In the genomic region with DNA sequence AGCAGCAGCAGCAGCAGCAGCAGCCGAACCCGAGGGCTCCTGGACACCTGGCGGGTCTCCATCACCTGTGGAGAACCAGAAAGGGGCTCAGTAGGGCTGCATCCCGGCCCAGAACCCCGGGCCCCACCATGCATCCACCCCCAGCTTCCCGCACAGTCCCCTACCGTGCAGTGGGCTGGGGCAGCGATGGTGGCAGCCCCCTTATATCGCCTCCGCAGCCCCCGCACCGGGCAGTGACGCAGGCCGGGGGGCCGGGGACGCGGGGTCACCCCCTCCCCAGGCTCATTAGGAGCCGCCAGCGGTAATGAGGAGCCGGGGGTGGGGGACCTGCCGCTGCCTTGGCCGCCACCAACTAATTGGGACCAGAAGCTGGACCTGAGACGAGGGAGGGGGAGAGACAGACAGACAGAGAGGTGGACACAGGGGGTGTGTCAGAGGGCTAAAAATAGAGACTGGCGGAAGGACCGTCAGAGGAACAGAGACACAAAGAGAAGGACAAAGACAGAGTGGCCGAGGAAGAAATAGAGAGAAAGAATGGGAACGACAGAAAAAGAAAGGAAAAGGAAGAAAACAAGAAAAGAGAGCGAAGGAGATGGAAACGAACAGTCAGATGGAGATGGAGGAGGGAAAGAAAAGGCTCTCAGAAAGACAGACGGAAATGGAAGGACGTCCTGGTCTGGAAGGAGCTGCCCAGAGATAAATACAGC, we compare ENCODE assay signal across 1 cellular context.
TF ChIP-seq lines count a peak whose summit lies in the region.

A gene with protein sequence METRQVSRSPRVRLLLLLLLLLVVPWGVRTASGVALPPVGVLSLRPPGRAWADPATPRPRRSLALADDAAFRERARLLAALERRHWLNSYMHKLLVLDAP (minus strand): TSS at position 164 of the 707 bp plus-strand sequence. CDS start 102 bp downstream, at position 62.

TF ChIP-seq in SK-N-SH treated with all-trans-retinoic acid at 6 μM for 48 hours, 23 proteins besides CTCF, POLR2A, EP300 and RAD21 (continued from another document):
- TF ChIP-seq BACH2 (CRISPR knock-in tag; IDR thresholded peaks at IDR 0.05; ENCODE audit: borderline replicate concordance), result no peak
- TF ChIP-seq, protein P1, sequence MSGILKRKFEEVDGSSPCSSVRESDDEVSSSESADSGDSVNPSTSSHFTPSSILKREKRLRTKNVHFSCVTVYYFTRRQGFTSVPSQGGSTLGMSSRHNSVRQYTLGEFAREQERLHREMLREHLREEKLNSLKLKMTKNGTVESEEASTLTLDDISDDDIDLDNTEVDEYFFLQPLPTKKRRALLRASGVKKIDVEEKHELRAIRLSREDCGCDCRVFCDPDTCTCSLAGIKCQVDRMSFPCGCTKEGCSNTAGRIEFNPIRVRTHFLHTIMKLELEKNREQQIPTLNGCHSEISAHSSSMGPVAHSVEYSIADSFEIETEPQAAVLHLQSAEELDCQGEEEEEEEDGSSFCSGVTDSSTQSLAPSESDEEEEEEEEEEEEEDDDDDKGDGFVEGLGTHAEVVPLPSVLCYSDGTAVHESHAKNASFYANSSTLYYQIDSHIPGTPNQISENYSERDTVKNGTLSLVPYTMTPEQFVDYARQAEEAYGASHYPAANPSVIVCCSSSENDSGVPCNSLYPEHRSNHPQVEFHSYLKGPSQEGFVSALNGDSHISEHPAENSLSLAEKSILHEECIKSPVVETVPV (CRISPR knock-in tag; IDR thresholded peaks at IDR 0.05), result no peak
- TF ChIP-seq, protein P2, sequence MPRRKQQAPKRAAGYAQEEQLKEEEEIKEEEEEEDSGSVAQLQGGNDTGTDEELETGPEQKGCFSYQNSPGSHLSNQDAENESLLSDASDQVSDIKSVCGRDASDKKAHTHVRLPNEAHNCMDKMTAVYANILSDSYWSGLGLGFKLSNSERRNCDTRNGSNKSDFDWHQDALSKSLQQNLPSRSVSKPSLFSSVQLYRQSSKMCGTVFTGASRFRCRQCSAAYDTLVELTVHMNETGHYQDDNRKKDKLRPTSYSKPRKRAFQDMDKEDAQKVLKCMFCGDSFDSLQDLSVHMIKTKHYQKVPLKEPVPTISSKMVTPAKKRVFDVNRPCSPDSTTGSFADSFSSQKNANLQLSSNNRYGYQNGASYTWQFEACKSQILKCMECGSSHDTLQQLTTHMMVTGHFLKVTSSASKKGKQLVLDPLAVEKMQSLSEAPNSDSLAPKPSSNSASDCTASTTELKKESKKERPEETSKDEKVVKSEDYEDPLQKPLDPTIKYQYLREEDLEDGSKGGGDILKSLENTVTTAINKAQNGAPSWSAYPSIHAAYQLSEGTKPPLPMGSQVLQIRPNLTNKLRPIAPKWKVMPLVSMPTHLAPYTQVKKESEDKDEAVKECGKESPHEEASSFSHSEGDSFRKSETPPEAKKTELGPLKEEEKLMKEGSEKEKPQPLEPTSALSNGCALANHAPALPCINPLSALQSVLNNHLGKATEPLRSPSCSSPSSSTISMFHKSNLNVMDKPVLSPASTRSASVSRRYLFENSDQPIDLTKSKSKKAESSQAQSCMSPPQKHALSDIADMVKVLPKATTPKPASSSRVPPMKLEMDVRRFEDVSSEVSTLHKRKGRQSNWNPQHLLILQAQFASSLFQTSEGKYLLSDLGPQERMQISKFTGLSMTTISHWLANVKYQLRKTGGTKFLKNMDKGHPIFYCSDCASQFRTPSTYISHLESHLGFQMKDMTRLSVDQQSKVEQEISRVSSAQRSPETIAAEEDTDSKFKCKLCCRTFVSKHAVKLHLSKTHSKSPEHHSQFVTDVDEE (CRISPR knock-in tag; IDR thresholded peaks at IDR 0.05), result no peak
- no peak for TF ChIP-seq ISL1 (CRISPR knock-in tag; IDR thresholded peaks at IDR 0.05)
- TF ChIP-seq ZFP3 (CRISPR knock-in tag; IDR thresholded peaks at IDR 0.05), result no peak
- TF ChIP-seq TOX (CRISPR knock-in tag; IDR thresholded peaks at IDR 0.05; ENCODE audit: borderline replicate concordance), result no peak
- TF ChIP-seq ZNF565 (CRISPR knock-in tag; conservative IDR thresholded peaks at IDR 0.05; ENCODE audit: low read depth), result no peak
